Comparison of ENCODE assay signal across 9 cellular contexts in the genomic region with DNA sequence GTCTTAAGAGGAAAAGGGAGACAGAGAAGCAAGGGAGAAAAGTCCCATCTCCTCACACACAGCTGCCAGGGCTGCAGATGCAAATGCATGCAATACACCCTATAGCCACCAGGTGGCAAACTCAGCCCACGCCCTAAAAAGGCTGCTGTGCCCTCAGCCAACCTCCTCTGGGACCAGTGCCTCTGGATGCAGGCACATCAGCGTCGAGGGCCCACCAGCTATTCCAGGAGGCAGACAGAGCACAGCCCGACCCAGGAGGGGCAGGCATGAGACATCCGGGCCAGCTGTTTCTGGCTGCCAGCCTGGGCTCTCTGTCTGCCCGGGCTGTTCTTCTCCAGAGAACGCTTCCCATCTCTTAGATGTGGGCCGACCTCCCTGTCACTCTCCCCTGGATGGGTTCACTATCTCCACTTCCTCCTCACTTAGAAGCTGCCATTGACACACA. TPM values are rescaled to one million over a fixed set of nuclear protein-coding genes. Genes with fewer than 3 reads are reported as not detected.
DNase-seq lines count a peak whose midpoint lies in the region; ATAC-seq and TF ChIP-seq lines count a peak whose summit lies in the region.
"Had no signal": no experiment of that assay in that cellular context is flagged by ENCODE, and none has a peak within 500 bp of the region (broad histone marks: within the 10 kb centered on the region; RNA-seq: fewer than 3 reads in every experiment).

No MANE protein-coding gene starts in this region.

- CTCF ChIA-PET in CD8-positive, alpha-beta T cell (lab: Charles Lee), result interaction anchor here (0.6 to 17.5 kb wide), 48 partner anchors 9 to 256 kb away, joined by 3 to 650 read pairs (median 6); partner anchors contain the start of genes ARRB1 and RPS3
- CTCF ChIA-PET in activated CD8-positive, alpha-beta T cell treated with anti-CD3 and anti-CD28 coated beads, Interleukin-2, amount 10 ng/mL, durations not matched to agents 7 days and 5 days (lab: Charles Lee), result interaction anchor here (0.6 to 13.3 kb wide), 34 partner anchors 9 to 251 kb away, joined by 3 to 401 read pairs (median 6); partner anchors contain the start of genes ARRB1 and RPS3

- DNase-seq in CD8-positive, alpha-beta T cell, result peak; percentile 60 to 89 (median 70)
- DNase-seq in NCI-H748 treated with DMSO at 0.1 percent for 48 hours (lab: John Stamatoyannopoulos, UW) (peak; percentile 23), lung microvascular endothelial cell (ENCODE audit: low read depth in 2 of 2) (peak; percentile 80 to 91)
- DNase-seq in activated CD8-positive, alpha-beta T cell treated with anti-CD3 and anti-CD28 coated beads, Interleukin-2, amount 10 ng/mL, durations not matched to agents 7 days and 5 days, result peak; percentile 85
- peak; percentile 65 for DNase-seq in effector CD4-positive, alpha-beta T cell
- peak; percentile 63 for DNase-seq in stimulated activated CD8-positive, alpha-beta memory T cell treated with anti-CD3 and anti-CD28 coated beads, Interleukin-12 subunit alpha, Interleukin-12 subunit beta, amount 100 ng/mL, for 1 hour (ENCODE audit: low read depth)

- no peaks in the 10 kb centered on the region for H3K9me3 ChIP-seq in CD8-positive, alpha-beta T cell (ENCODE audit: low read length)

- peaks cover 46% of the 10 kb centered on the region for H3K4me1 Mint-ChIP-seq in CD8-positive, alpha-beta T cell (ENCODE audit: low read depth)
- H3K4me1 Mint-ChIP-seq in activated CD8-positive, alpha-beta T cell treated with anti-CD3 and anti-CD28 coated beads, Interleukin-2, amount 10 ng/mL, durations not matched to agents 7 days and 5 days (ENCODE audit: low read depth), result peaks cover 31% of the 10 kb centered on the region

- H3K4me1 ChIP-seq in CD8-positive, alpha-beta T cell (ENCODE audit: insufficient read depth, low read length), result peaks cover 49% of the 10 kb centered on the region

- POLR2A ChIA-PET in CD8-positive, alpha-beta T cell (lab: Charles Lee), result interaction anchor here (0.5 to 2.0 kb wide), 12 partner anchors 9 to 140 kb away, joined by 3 to 12 read pairs (median 4); partner anchors contain the start of genes ARRB1 and RPS3
- POLR2A ChIA-PET in activated CD8-positive, alpha-beta T cell treated with anti-CD3 and anti-CD28 coated beads, Interleukin-2, amount 10 ng/mL, durations not matched to agents 7 days and 5 days (lab: Charles Lee), result interaction anchor here (1.0 to 1.7 kb wide), 5 partner anchors 32 to 107 kb away, joined by 3 to 7 read pairs (median 4); no protein-coding TSS in a partner anchor

- peak; percentile 96 for TF ChIP-seq CTCF in CD8-positive, alpha-beta T cell (IDR thresholded peaks at IDR 0.05)

- no peaks in the 10 kb centered on the region for H3K27me3 Mint-ChIP-seq in CD8-positive, alpha-beta T cell (ENCODE audit: low read depth)
- H3K27me3 Mint-ChIP-seq in activated CD8-positive, alpha-beta T cell treated with anti-CD3 and anti-CD28 coated beads, Interleukin-2, amount 10 ng/mL, durations not matched to agents 7 days and 5 days (ENCODE audit: low read depth), result no peaks in the 10 kb centered on the region

- ATAC-seq in CD8-positive, alpha-beta T cell, result peak; percentile 67
- ATAC-seq in HG02763 (IDR thresholded peaks at IDR 0.05; ENCODE audit: unreplicated experiment), result peak; percentile 49
- peak; percentile 62 for ATAC-seq in activated CD8-positive, alpha-beta T cell treated with anti-CD3 and anti-CD28 coated beads, Interleukin-2, amount 10 ng/mL, durations not matched to agents 7 days and 5 days
- ATAC-seq in HG02970 (IDR thresholded peaks at IDR 0.05; ENCODE audit: low FRiP score, unreplicated experiment), result no peak

- H3K9me3 Mint-ChIP-seq in CD8-positive, alpha-beta T cell, result no peaks in the 10 kb centered on the region
- no peaks in the 10 kb centered on the region for H3K9me3 Mint-ChIP-seq in activated CD8-positive, alpha-beta T cell treated with anti-CD3 and anti-CD28 coated beads, Interleukin-2, amount 10 ng/mL, durations not matched to agents 7 days and 5 days (ENCODE audit: insufficient read depth)
- H3K9me3 Mint-ChIP-seq: IgD-negative memory B cell had no signal

- no peak overlapping the region for H3K27ac ChIP-seq in CD8-positive, alpha-beta T cell (ENCODE audit: low read depth, low read length)

- H3K27ac Mint-ChIP-seq in CD8-positive, alpha-beta T cell, result peak overlapping the region; percentile 90
- peak overlapping the region; percentile 69 for H3K27ac Mint-ChIP-seq in activated CD8-positive, alpha-beta T cell treated with anti-CD3 and anti-CD28 coated beads, Interleukin-2, amount 10 ng/mL, durations not matched to agents 7 days and 5 days

- peaks cover 21% of the 10 kb centered on the region for H3K36me3 ChIP-seq in CD8-positive, alpha-beta T cell (ENCODE audit: insufficient read depth, low read length)

- intact Hi-C loops in CD8-positive, alpha-beta T cell (cut with DNase I, micrococcal nuclease), result loop anchor here (1.0 to 2.0 kb wide), 5 partner anchors 48 to 253 kb away; no protein-coding TSS in a partner anchor

- peaks cover 68% of the 10 kb centered on the region for H3K36me3 Mint-ChIP-seq in CD8-positive, alpha-beta T cell
- peaks cover 43% of the 10 kb centered on the region for H3K36me3 Mint-ChIP-seq in activated CD8-positive, alpha-beta T cell treated with anti-CD3 and anti-CD28 coated beads, Interleukin-2, amount 10 ng/mL, durations not matched to agents 7 days and 5 days (ENCODE audit: low read depth)

- H3K27me3 ChIP-seq in CD8-positive, alpha-beta T cell (ENCODE audit: insufficient read depth, low read length), result no peaks in the 10 kb centered on the region

- H3K4me3 ChIP-seq in CD8-positive, alpha-beta T cell (ENCODE audit: low read depth, low read length), result no peak overlapping the region

- no peak overlapping the region for H3K4me3 Mint-ChIP-seq in CD8-positive, alpha-beta T cell
- no peak overlapping the region for H3K4me3 Mint-ChIP-seq in activated CD8-positive, alpha-beta T cell treated with anti-CD3 and anti-CD28 coated beads, Interleukin-2, amount 10 ng/mL, durations not matched to agents 7 days and 5 days
- H3K4me3 Mint-ChIP-seq: IgD-negative memory B cell had no signal

RNA-seq across cellular contexts. Expression of gene TPBGL, which starts 39.7 kb away (rescaled TPM):
- total RNA-seq in CD8-positive, alpha-beta T cell, result under 1 TPM; 0.31 to 0.43 TPM
- total RNA-seq in activated CD8-positive, alpha-beta T cell treated with anti-CD3 and anti-CD28 coated beads, Interleukin-2, amount 10 ng/mL, durations not matched to agents 7 days and 5 days, result under 1 TPM in 1 of 2 experiments, not detected in 1; 0.13 TPM
- total RNA-seq in lung microvascular endothelial cell, result not detected in 2 replicates

Comparison
In these comparisons a context has a peak if more than half of its experiments do, and no peak if none do; other contexts are left out.
1. DNase-seq: peak in every context shown above with its lines; median percentile 86 in lung microvascular endothelial cell; 85 in activated CD8-positive, alpha-beta T cell treated with anti-CD3 and anti-CD28 coated beads, Interleukin-2, amount 10 ng/mL, durations not matched to agents 7 days and 5 days; 70 in CD8-positive, alpha-beta T cell; 65 in effector CD4-positive, alpha-beta T cell; 63 in stimulated activated CD8-positive, alpha-beta memory T cell treated with anti-CD3 and anti-CD28 coated beads, Interleukin-12 subunit alpha, Interleukin-12 subunit beta, amount 100 ng/mL, for 1 hour; 23 in NCI-H748 treated with DMSO at 0.1 percent for 48 hours.